29 cellular contexts compared by ENCODE assay signal in the genomic region with DNA sequence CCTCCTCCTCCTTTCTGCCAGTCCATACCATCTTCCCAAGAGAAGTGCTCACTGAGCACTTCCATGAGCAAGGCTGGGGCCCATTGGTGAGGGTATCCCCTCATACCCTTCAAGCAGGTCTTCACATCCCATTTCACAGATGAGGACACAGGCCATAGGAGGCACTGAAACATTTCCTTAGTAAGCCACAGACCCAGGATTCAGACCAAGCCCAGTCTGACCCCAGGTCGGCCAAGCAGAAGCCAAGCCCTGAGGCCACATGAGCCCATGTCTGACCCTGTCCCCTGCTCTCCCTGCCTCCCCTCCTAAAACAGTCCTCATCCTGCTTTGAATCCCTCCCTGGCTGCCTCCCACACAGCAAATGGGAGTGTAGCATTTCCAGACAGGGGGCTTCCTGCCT.
"Had no signal": no experiment of that assay in that cellular context is flagged by ENCODE, and none has a peak within 500 bp of the region (broad histone marks: within the 10 kb centered on the region; RNA-seq: fewer than 3 reads in every experiment).

No MANE protein-coding gene starts in this region.

- ATAC-seq: naive thymus-derived CD8-positive, alpha-beta T cell; natural killer cell treated with Interleukin-12 subunit alpha and Interleukin-12 subunit beta and Interleukin-15 and Interleukin-18, amount 100 ng/mL, for 72 hours; psoas muscle; right cardiac atrium; right lobe of liver; stimulated activated memory B cell treated with anti-CD40 and anti-IgM and Interleukin-4, amounts not matched to agents 10 μg/mL and 1 μg/mL and 100 μg/mL, for 72 hours; stimulated activated naive CD8-positive, alpha-beta T cell treated with anti-CD3 and anti-CD28 coated beads, Interleukin-15, amount 100 ng/mL, for 72 hours; stimulated activated naive CD8-positive, alpha-beta T cell treated with anti-CD3 and anti-CD28 coated beads, Interleukin-15, Interleukin-2, amounts not matched to agents 100 U/mL and 50 U/mL, for 24 hours; upper lobe of right lung had no signal

- H3K36me3 Mint-ChIP-seq: naive B cell; naive thymus-derived CD8-positive, alpha-beta T cell; natural killer cell treated with Interleukin-12 subunit alpha and Interleukin-12 subunit beta and Interleukin-15 and Interleukin-18, amount 100 ng/mL, for 72 hours; stimulated activated memory B cell treated with anti-CD40 and anti-IgM and Interleukin-4, amounts not matched to agents 10 μg/mL and 1 μg/mL and 100 μg/mL, for 72 hours; type B pancreatic cell had no signal

- H3K4me1 Mint-ChIP-seq: naive thymus-derived CD8-positive, alpha-beta T cell; neural progenitor cell; stimulated activated memory B cell treated with anti-CD40 and anti-IgM and Interleukin-4, amounts not matched to agents 10 μg/mL and 1 μg/mL and 100 μg/mL, for 72 hours; stimulated activated naive CD8-positive, alpha-beta T cell treated with anti-CD3 and anti-CD28 coated beads, Interleukin-15, amount 100 ng/mL, for 72 hours had no signal

- H3K27ac Mint-ChIP-seq: naive B cell; natural killer cell treated with Interleukin-12 subunit alpha and Interleukin-12 subunit beta and Interleukin-15 and Interleukin-18, amount 100 ng/mL, for 72 hours; nephron progenitor cell; neural progenitor cell; progenitor cell of endocrine pancreas; stimulated activated memory B cell treated with anti-CD40 and anti-IgM and Interleukin-4, amounts not matched to agents 10 μg/mL and 1 μg/mL and 100 μg/mL, for 72 hours; stimulated activated naive CD8-positive, alpha-beta T cell treated with anti-CD3 and anti-CD28 coated beads, Interleukin-15, amount 100 ng/mL, for 72 hours; type B pancreatic cell had no signal

- H3K9me3 Mint-ChIP-seq: naive thymus-derived CD8-positive, alpha-beta T cell; natural killer cell treated with Interleukin-12 subunit alpha and Interleukin-12 subunit beta and Interleukin-15 and Interleukin-18, amount 100 ng/mL, for 72 hours; stimulated activated naive CD8-positive, alpha-beta T cell treated with anti-CD3 and anti-CD28 coated beads, Interleukin-15, amount 100 ng/mL, for 72 hours; type B pancreatic cell had no signal

- DNase-seq: naive B cell; naive thymus-derived CD8-positive, alpha-beta T cell; nephron progenitor cell; nucleus accumbens; ovary; posterior cingulate gyrus; psoas muscle; right cardiac atrium; right lobe of liver; sigmoid colon; small intestine; stimulated activated CD4-positive, alpha-beta T cell treated with anti-CD3 and anti-CD28 coated beads, Interleukin-15, amount 100 ng/mL, for 24 hours; stimulated activated CD4-positive, alpha-beta T cell treated with anti-CD3 and anti-CD28 coated beads, Interleukin-2, amount 100 ng/mL, for 24 hours; stimulated activated CD4-positive, alpha-beta T cell treated with anti-CD3 and anti-CD28 coated beads, Interleukin-2, amount 100 ng/mL, for 48 hours; stimulated activated CD4-positive, alpha-beta T cell treated with anti-CD3 and anti-CD28 coated beads, Interleukin-4, amount 100 ng/mL, for 24 hours; stimulated activated naive CD4-positive, alpha-beta T cell; stimulated activated naive CD8-positive, alpha-beta T cell treated with anti-CD3 and anti-CD28 coated beads, Interleukin-15, amount 100 ng/mL, for 72 hours; stimulated activated naive CD8-positive, alpha-beta T cell treated with anti-CD3 and anti-CD28 coated beads, Interleukin-15, Interleukin-2, amounts not matched to agents 100 U/mL and 50 U/mL, for 24 hours; substantia nigra; testis; tibial artery; transverse colon; upper lobe of right lung; uterus had no signal

- H3K4me3 Mint-ChIP-seq: naive B cell; naive thymus-derived CD8-positive, alpha-beta T cell; natural killer cell treated with Interleukin-12 subunit alpha and Interleukin-12 subunit beta and Interleukin-15 and Interleukin-18, amount 100 ng/mL, for 72 hours; nephron progenitor cell; neural progenitor cell; stimulated activated memory B cell treated with anti-CD40 and anti-IgM and Interleukin-4, amounts not matched to agents 10 μg/mL and 1 μg/mL and 100 μg/mL, for 72 hours; stimulated activated naive CD8-positive, alpha-beta T cell treated with anti-CD3 and anti-CD28 coated beads, Interleukin-15, amount 100 ng/mL, for 72 hours; type B pancreatic cell had no signal
